ENCODE assay signal across 35 cellular contexts in genomic region chr21:36480618-36481017, GRCh38. TPM values are rescaled to one million over a fixed set of nuclear protein-coding genes. Genes with fewer than 3 reads are reported as not detected.
"Had no signal": no experiment of that assay in that cellular context is flagged by ENCODE, and none has a peak within 500 bp of the region (broad histone marks: within the 10 kb centered on the region; RNA-seq: fewer than 3 reads in every experiment).

No MANE protein-coding gene starts in this region.

- H3K4me1 ChIP-seq: ascending aorta, breast epithelium had no signal

- H3K27ac Mint-ChIP-seq: activated CD4-positive, alpha-beta memory T cell treated with anti-CD3 and anti-CD28 coated beads, Interleukin-2, amount 10 ng/mL, durations not matched to agents 7 days and 5 days; activated CD8-positive, alpha-beta memory T cell treated with anti-CD3 and anti-CD28 coated beads, Interleukin-2, amount 10 ng/mL, durations not matched to agents 7 days and 5 days; activated naive CD4-positive, alpha-beta T cell treated with anti-CD3 and anti-CD28 coated beads, Interleukin-2, amount 50 U/mL, for 24 hours; activated naive CD8-positive, alpha-beta T cell treated with anti-CD3 and anti-CD28 coated beads, Interleukin-2, amount 10 ng/mL, durations not matched to agents 7 days and 5 days had no signal

- H3K36me3 Mint-ChIP-seq: activated CD8-positive, alpha-beta memory T cell treated with anti-CD3 and anti-CD28 coated beads, Interleukin-2, amount 10 ng/mL, durations not matched to agents 7 days and 5 days; activated naive CD4-positive, alpha-beta T cell treated with anti-CD3 and anti-CD28 coated beads, Interleukin-2, amount 50 U/mL, for 24 hours; activated naive CD8-positive, alpha-beta T cell treated with anti-CD3 and anti-CD28 coated beads, Interleukin-2, amount 10 ng/mL, durations not matched to agents 7 days and 5 days had no signal

- H3K9me3 Mint-ChIP-seq: activated CD4-positive, alpha-beta memory T cell treated with anti-CD3 and anti-CD28 coated beads, Interleukin-2, amount 10 ng/mL, durations not matched to agents 7 days and 5 days; activated naive CD4-positive, alpha-beta T cell treated with anti-CD3 and anti-CD28 coated beads, Interleukin-2, amount 50 U/mL, for 24 hours; activated naive CD8-positive, alpha-beta T cell treated with anti-CD3 and anti-CD28 coated beads, Interleukin-2, amount 10 ng/mL, durations not matched to agents 7 days and 5 days had no signal

- DNase-seq: activated CD4-positive, alpha-beta memory T cell treated with anti-CD3 and anti-CD28 coated beads, Interleukin-2, amount 10 ng/mL, durations not matched to agents 7 days and 5 days; activated CD4-positive, alpha-beta T cell treated with anti-CD3 and anti-CD28 coated beads for 1 hour; activated CD4-positive, alpha-beta T cell treated with anti-CD3 and anti-CD28 coated beads for 48 hours; activated CD4-positive, CD25-positive, alpha-beta regulatory T cell; activated CD8-positive, alpha-beta memory T cell treated with anti-CD3 and anti-CD28 coated beads for 24 hours; activated CD8-positive, alpha-beta memory T cell treated with anti-CD3 and anti-CD28 coated beads, Interleukin-2, amount 10 ng/mL, durations not matched to agents 7 days and 5 days; activated CD8-positive, alpha-beta memory T cell treated with anti-CD3 and anti-CD28 coated beads, Interleukin-2, amount 50 U/mL, for 48 hours; activated gamma-delta T cell; activated naive CD4-positive, alpha-beta T cell treated with Interleukin-2 at 50 U/mL for 16 hours; activated naive CD8-positive, alpha-beta T cell treated with anti-CD3 and anti-CD28 coated beads, Interleukin-2, amount 10 ng/mL, durations not matched to agents 7 days and 5 days; activated T-cell treated with anti-CD3 and anti-CD28 coated beads, Interleukin-2, amount 50 U/mL, for 48 hours; amygdala; caudate nucleus; Karpas-422; NCI-H1105 treated with DMSO at 0.1 percent for 48 hours; NCI-H1436; NCI-H1694; NCI-H1930; NCI-H2081 treated with DMSO at 0.1 percent for 48 hours; NCI-H345; NCI-H524 treated with DMSO at 0.1 percent for 48 hours; SJCRH30; T1000 had no signal

- ATAC-seq: activated CD8-positive, alpha-beta memory T cell treated with anti-CD3 and anti-CD28 coated beads, Interleukin-2, amount 10 ng/mL, durations not matched to agents 7 days and 5 days; Panc1 had no signal

- H3K27me3 Mint-ChIP-seq: activated CD8-positive, alpha-beta memory T cell treated with anti-CD3 and anti-CD28 coated beads, Interleukin-2, amount 10 ng/mL, durations not matched to agents 7 days and 5 days; activated naive CD4-positive, alpha-beta T cell treated with anti-CD3 and anti-CD28 coated beads, Interleukin-2, amount 50 U/mL, for 24 hours had no signal

- H3K36me3 ChIP-seq: ascending aorta, breast epithelium, SJCRH30, WERI-Rb-1 had no signal

- H3K27me3 ChIP-seq: ascending aorta, body of pancreas, breast epithelium, SJCRH30 had no signal

- H3K4me3 ChIP-seq: ascending aorta, body of pancreas, breast epithelium, SJCRH30, SK-N-MC had no signal

- H3K4me3 Mint-ChIP-seq: activated CD4-positive, alpha-beta memory T cell treated with anti-CD3 and anti-CD28 coated beads, Interleukin-2, amount 10 ng/mL, durations not matched to agents 7 days and 5 days; activated CD8-positive, alpha-beta memory T cell treated with anti-CD3 and anti-CD28 coated beads, Interleukin-2, amount 10 ng/mL, durations not matched to agents 7 days and 5 days; activated naive CD4-positive, alpha-beta T cell treated with anti-CD3 and anti-CD28 coated beads, Interleukin-2, amount 50 U/mL, for 24 hours; activated naive CD8-positive, alpha-beta T cell treated with anti-CD3 and anti-CD28 coated beads, Interleukin-2, amount 10 ng/mL, durations not matched to agents 7 days and 5 days had no signal

- H3K4me1 Mint-ChIP-seq: activated naive CD4-positive, alpha-beta T cell treated with anti-CD3 and anti-CD28 coated beads, Interleukin-2, amount 50 U/mL, for 24 hours; activated naive CD8-positive, alpha-beta T cell treated with anti-CD3 and anti-CD28 coated beads, Interleukin-2, amount 10 ng/mL, durations not matched to agents 7 days and 5 days had no signal

- H3K9me3 ChIP-seq: ascending aorta, body of pancreas, breast epithelium, SJCRH30 had no signal

- H3K27ac ChIP-seq: ascending aorta, breast epithelium, SJCRH30, SK-N-MC, WERI-Rb-1 had no signal

RNA-seq across cellular contexts. Expression of gene CLDN14, which starts 0.7 kb away (rescaled TPM):
- total RNA-seq: activated CD4-positive, alpha-beta memory T cell treated with anti-CD3 and anti-CD28 coated beads, Interleukin-2, amount 10 ng/mL, durations not matched to agents 7 days and 5 days; activated CD8-positive, alpha-beta memory T cell treated with anti-CD3 and anti-CD28 coated beads, Interleukin-2, amount 10 ng/mL, durations not matched to agents 7 days and 5 days; activated naive CD8-positive, alpha-beta T cell treated with anti-CD3 and anti-CD28 coated beads, Interleukin-2, amount 10 ng/mL, durations not matched to agents 7 days and 5 days; ascending aorta; breast epithelium; MCF 10A; NCI-H460; RPMI7951; SJCRH30; T-helper 1 cell treated with Interleukin-12 subunit alpha and Interleukin-12 subunit beta and Interleukin-4 antibody, amounts not matched to agents 30 ng/mL and 1 ng/mL, for 36 hours; T-helper 2 cell treated with Interferon-gamma antibody and Interleukin-4, amounts not matched to agents 100 ng/mL and 5 ng/mL, for 36 hours had no signal
